8 cellular contexts compared by ENCODE assay signal in the genomic region with DNA sequence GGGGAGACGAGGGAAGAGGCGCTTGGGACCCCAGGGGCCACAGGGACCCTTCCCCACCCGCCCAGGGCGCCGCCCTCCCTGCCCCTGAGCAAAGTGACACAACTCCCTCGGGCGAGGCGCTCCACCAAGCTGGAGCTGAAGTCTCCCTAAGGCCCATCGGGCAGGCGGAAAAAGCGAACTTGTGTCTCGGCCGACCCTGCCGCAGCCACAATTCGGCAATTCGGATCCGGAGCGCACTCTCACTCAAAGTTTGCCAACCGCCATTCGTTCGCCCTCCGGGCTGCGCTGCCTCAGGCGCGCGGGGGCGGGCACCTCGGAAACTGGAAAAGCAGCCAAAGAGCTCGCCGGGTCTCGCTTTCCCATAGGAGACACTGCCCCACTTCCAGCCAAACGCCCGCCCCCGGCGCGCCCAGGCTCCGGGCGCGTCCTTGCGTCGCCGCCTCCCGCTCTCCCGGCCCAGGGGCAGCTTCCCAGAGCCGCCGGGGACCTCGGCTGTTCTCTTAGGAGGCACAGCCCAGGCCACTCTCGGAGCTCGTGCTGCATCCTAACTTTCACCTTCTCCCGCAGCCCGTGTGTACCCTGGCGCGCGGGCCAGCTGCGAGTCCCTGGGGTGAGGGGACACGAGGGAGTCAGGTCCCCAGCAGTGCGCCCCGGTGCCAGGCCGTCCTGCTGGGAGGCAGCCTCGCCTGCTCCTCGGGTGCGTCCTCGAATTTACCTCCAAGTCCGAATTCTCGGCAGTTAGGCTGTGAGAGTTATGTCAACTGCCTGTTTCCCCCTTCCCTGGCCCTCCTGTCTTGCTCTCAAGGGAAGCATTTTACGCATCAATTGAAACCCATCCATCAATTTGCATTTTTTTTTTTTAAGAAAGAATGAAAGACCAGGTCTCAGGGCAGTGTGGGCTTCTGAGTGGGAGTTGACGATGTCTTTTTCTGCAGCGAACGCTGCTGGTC. TPM values are rescaled to one million over a fixed set of nuclear protein-coding genes. Genes with fewer than 3 reads are reported as not detected.
A peak's percentile ranks its signal among the peaks of the same experiment; 100 is the strongest.
DNase-seq lines count a peak whose midpoint lies in the region; ATAC-seq and TF ChIP-seq lines count a peak whose summit lies in the region.

No MANE protein-coding gene starts in this region.

- peak overlapping the region; percentile 76 for H3K4me3 ChIP-seq in AG10803 (ENCODE audit: low read length)
- peak overlapping the region; percentile 86 for H3K4me3 ChIP-seq in neuron (ENCODE audit: low read length)

- CTCF ChIA-PET in activated naive CD4-positive, alpha-beta T cell treated with anti-CD3 and anti-CD28 coated beads for 36 hours (lab: Charles Lee): interaction anchor here (0.5 kb wide), 1 partner anchor 343 kb away, joined by 4 read pairs; no protein-coding TSS in a partner anchor

- H3K27me3 Mint-ChIP-seq in activated naive CD4-positive, alpha-beta T cell treated with anti-CD3 and anti-CD28 coated beads for 36 hours (ENCODE audit: low read depth): peaks cover 42% of the 10 kb centered on the region

- peaks cover 9% of the 10 kb centered on the region for H3K9me3 ChIP-seq in neuron (ENCODE audit: low read length)

- peak overlapping the region; percentile 64 for H3K4me3 Mint-ChIP-seq in activated naive CD4-positive, alpha-beta T cell treated with anti-CD3 and anti-CD28 coated beads for 36 hours

- DNase-seq in AG10803 (ENCODE audit: low read depth) (peak; percentile 62), NCI-H2196 (lab: John Stamatoyannopoulos, UW; ENCODE audit: unreplicated experiment) (peak; percentile 67), globus pallidus (ENCODE audit: low spot score) (peak; percentile 35)
- no peak for DNase-seq in activated naive CD4-positive, alpha-beta T cell treated with anti-CD3 and anti-CD28 coated beads for 36 hours

- no peaks in the 10 kb centered on the region for H3K9me3 Mint-ChIP-seq in activated naive CD4-positive, alpha-beta T cell treated with anti-CD3 and anti-CD28 coated beads for 36 hours

- H3K4me1 ChIP-seq in neuron (ENCODE audit: insufficient read depth, low read length): peaks cover 49% of the 10 kb centered on the region

- H3K4me1 Mint-ChIP-seq in activated naive CD4-positive, alpha-beta T cell treated with anti-CD3 and anti-CD28 coated beads for 36 hours (ENCODE audit: low read depth): peaks cover 23% of the 10 kb centered on the region

- intact Hi-C loops in activated naive CD4-positive, alpha-beta T cell treated with anti-CD3 and anti-CD28 coated beads for 36 hours (cut with micrococcal nuclease): loop anchor here (2.0 kb wide), 3 partner anchors 99 to 323 kb away; partner anchors contain the start of gene TAF4B

- H3K27me3 ChIP-seq in neuron (ENCODE audit: insufficient read depth, low read length): no peaks in the 10 kb centered on the region

- ATAC-seq in GM19023 (IDR thresholded peaks at IDR 0.05; ENCODE audit: unreplicated experiment) (peak; percentile 10), GM21528 (IDR thresholded peaks at IDR 0.05; ENCODE audit: low FRiP score, unreplicated experiment) (no peak), GM21576 (IDR thresholded peaks at IDR 0.05; ENCODE audit: unreplicated experiment) (no peak)

- H2AFZ ChIP-seq in neuron (ENCODE audit: low read depth, low read length): peak overlapping the region; percentile 86

- H3K27ac Mint-ChIP-seq in activated naive CD4-positive, alpha-beta T cell treated with anti-CD3 and anti-CD28 coated beads for 36 hours: no peak overlapping the region

- TF ChIP-seq CTCF in AG10803 (conservative IDR thresholded peaks at IDR 0.05; ENCODE audit: low read length): no peak

- H3K36me3 Mint-ChIP-seq in activated naive CD4-positive, alpha-beta T cell treated with anti-CD3 and anti-CD28 coated beads for 36 hours (ENCODE audit: low read depth): peaks cover 3% of the 10 kb centered on the region

- H3K36me3 ChIP-seq in neuron (ENCODE audit: insufficient read depth, low read length): peaks cover 26% of the 10 kb centered on the region

RNA-seq across cellular contexts. Expression of gene KCTD1, which starts 1.4 kb away (rescaled TPM):
- 1 to 10 TPM; 1.7 to 1.9 TPM for total RNA-seq in activated naive CD4-positive, alpha-beta T cell treated with anti-CD3 and anti-CD28 coated beads for 36 hours
